17 cellular contexts compared by ENCODE assay signal in genomic region chr4:150116506-150116905, GRCh38. TPM values are rescaled to one million over a fixed set of nuclear protein-coding genes. Genes with fewer than 3 reads are reported as not detected.
"Had no signal": no experiment of that assay in that cellular context is flagged by ENCODE, and none has a peak within 500 bp of the region (broad histone marks: within the 10 kb centered on the region; RNA-seq: fewer than 3 reads in every experiment).

No MANE protein-coding gene starts in this region.

- H3K27ac Mint-ChIP-seq: activated B cell treated with CpG ODN at 0.5 μM for 24 hours; activated CD4-positive, alpha-beta T cell treated with anti-CD3 and anti-CD28 coated beads, Interleukin-2, amount 10 ng/mL, durations not matched to agents 24 days and 14 days; activated naive CD8-positive, alpha-beta T cell treated with anti-CD3 and anti-CD28 coated beads for 36 hours; stimulated activated memory B cell treated with anti-CD40 and anti-IgM and Interleukin-4, amounts not matched to agents 10 μg/mL and 1 μg/mL and 100 μg/mL, for 72 hours; T-helper 2 cell treated with Interferon-gamma antibody and Interleukin-4, amounts not matched to agents 5 μg/mL and 100 μg/mL, for 36 hours had no signal

- H3K36me3 Mint-ChIP-seq: activated naive CD8-positive, alpha-beta T cell treated with anti-CD3 and anti-CD28 coated beads for 36 hours; stimulated activated memory B cell treated with anti-CD40 and anti-IgM and Interleukin-4, amounts not matched to agents 10 μg/mL and 1 μg/mL and 100 μg/mL, for 72 hours had no signal

- DNase-seq: activated B cell treated with CpG ODN at 0.5 μM for 24 hours; activated CD4-positive, alpha-beta T cell treated with anti-CD3 and anti-CD28 coated beads, Interleukin-2, amount 10 ng/mL, durations not matched to agents 24 days and 14 days; activated CD8-positive, alpha-beta memory T cell treated with anti-CD3 and anti-CD28 coated beads for 24 hours; activated gamma-delta T cell treated with Interleukin-2 at 50 U/mL for 16 hours; activated naive CD8-positive, alpha-beta T cell treated with anti-CD3 and anti-CD28 coated beads for 36 hours; colonic mucosa; kidney; stimulated activated CD4-positive, alpha-beta T cell treated with anti-CD3 and anti-CD28 coated beads, Interleukin-2, amount 100 ng/mL, for 48 hours; SW 1271; tibial artery had no signal

- H3K4me1 Mint-ChIP-seq: activated B cell treated with CpG ODN at 0.5 μM for 24 hours; activated CD4-positive, alpha-beta T cell treated with anti-CD3 and anti-CD28 coated beads, Interleukin-2, amount 10 ng/mL, durations not matched to agents 24 days and 14 days; activated naive CD8-positive, alpha-beta T cell treated with anti-CD3 and anti-CD28 coated beads for 36 hours had no signal

- H3K4me3 Mint-ChIP-seq: activated B cell treated with CpG ODN at 0.5 μM for 24 hours; activated CD4-positive, alpha-beta T cell treated with anti-CD3 and anti-CD28 coated beads, Interleukin-2, amount 10 ng/mL, durations not matched to agents 24 days and 14 days; activated naive CD8-positive, alpha-beta T cell treated with anti-CD3 and anti-CD28 coated beads for 36 hours; neural crest cell; stimulated activated memory B cell treated with anti-CD40 and anti-IgM and Interleukin-4, amounts not matched to agents 10 μg/mL and 1 μg/mL and 100 μg/mL, for 72 hours; T-helper 2 cell treated with Interferon-gamma antibody and Interleukin-4, amounts not matched to agents 5 μg/mL and 100 μg/mL, for 36 hours had no signal

- H3K9me3 ChIP-seq: colonic mucosa, pancreas, vagina had no signal

- H3K4me1 ChIP-seq: breast epithelium, colonic mucosa, vagina had no signal

- H3K36me3 ChIP-seq: breast epithelium, colonic mucosa, pancreas, tibial artery, vagina had no signal

- H3K4me3 ChIP-seq: breast epithelium, colonic mucosa, esophagus muscularis mucosa, pancreas, tibial artery, vagina had no signal

- H3K27me3 ChIP-seq: breast epithelium, colonic mucosa, esophagus muscularis mucosa, pancreas, tibial artery, vagina had no signal

- H3K27ac ChIP-seq: breast epithelium, colonic mucosa, esophagus muscularis mucosa, pancreas, vagina had no signal

RNA-seq across cellular contexts. Expression of gene DCLK2, which starts 38.3 kb away (rescaled TPM):
- total RNA-seq: activated CD4-positive, alpha-beta T cell treated with anti-CD3 and anti-CD28 coated beads, Interleukin-2, amount 10 ng/mL, durations not matched to agents 24 days and 14 days; activated naive CD8-positive, alpha-beta T cell treated with anti-CD3 and anti-CD28 coated beads for 36 hours had no signal
